7 cellular contexts compared by ENCODE assay signal in genomic region chr9:137070201-137070905, GRCh38. TPM values are rescaled to one million over a fixed set of nuclear protein-coding genes. Genes with fewer than 3 reads are reported as not detected.
DNase-seq lines count a peak whose midpoint lies in the region; ATAC-seq and TF ChIP-seq lines count a peak whose summit lies in the region.

TSS of gene SAPCD2 (minus strand) at chr9:137070557. CDS start at chr9:137070460, 97 bp downstream.

- ATAC-seq in HG03066 (IDR thresholded peaks at IDR 0.05; ENCODE audit: low read depth, unreplicated experiment) = peak; percentile 76

- TF ChIP-seq CTCF in brain (conservative IDR thresholded peaks at IDR 0.05) = no peak

- H3K36me3 ChIP-seq in skeletal muscle tissue (ENCODE audit: control insufficient read depth in 3 of 3, insufficient read depth in 3 of 3, low read length in 3 of 3) = no peaks in the 10 kb centered on the region

- peak; percentile 95 for DNase-seq in NCI-H2171 treated with DMSO at 0.1 percent for 48 hours (lab: John Stamatoyannopoulos, UW)
- peak; percentile 89 for DNase-seq in UCSD-AML1 (lab: John Stamatoyannopoulos, UW; ENCODE audit: unreplicated experiment)

- H3K27me3 Mint-ChIP-seq in brain = peaks cover 15% of the 10 kb centered on the region

- H3K9me3 Mint-ChIP-seq in brain = peaks cover 0 to 6% (median 0%) of the 10 kb centered on the region in 5 experiments

- H3K27me3 ChIP-seq in skeletal muscle tissue (ENCODE audit: control insufficient read depth in 3 of 3, insufficient read depth in 3 of 3, low read length in 3 of 3) = peaks cover 5 to 18% (median 11%) of the 10 kb centered on the region in 3 donors

- peak; percentile 70 for TF ChIP-seq POLR2A in GM18526 (IDR thresholded peaks at IDR 0.05; ENCODE audit: extremely low read depth, insufficient read length)

- peak within 1 kb of the TSS; percentile 44 to 91 (median 74) for H3K27ac Mint-ChIP-seq in brain

- H3K27ac ChIP-seq in skeletal muscle tissue (ENCODE audit: low read depth, low read length) = peak within 1 kb of the TSS; percentile 40

- H3K4me1 ChIP-seq in skeletal muscle tissue (ENCODE audit: control insufficient read depth in 3 of 3, insufficient read depth in 3 of 3, low read length in 3 of 3) = peaks cover 8 to 17% (median 12%) of the 10 kb centered on the region in 3 donors

- H3K4me3 ChIP-seq in iPS-18c (ENCODE audit: insufficient read depth, low read depth, low read length) (peak within 1 kb of the TSS; percentile 63), skeletal muscle tissue (ENCODE audit: low read length in 3 of 3) (peak within 1 kb of the TSS; percentile 14 to 59 (median 49))

- peak within 1 kb of the TSS in 2 of 3 donors; percentile 32 to 60 for H3K9ac ChIP-seq in skeletal muscle tissue (ENCODE audit: low read depth in 1 of 3, low read length in 3 of 3)

- peak within 1 kb of the TSS; percentile 75 to 86 (median 81) for H3K4me3 Mint-ChIP-seq in brain

- no peaks in the 10 kb centered on the region for H3K36me3 Mint-ChIP-seq in brain

- H3K9me3 ChIP-seq in iPS-18c (ENCODE audit: control insufficient read depth, insufficient read depth, low read length) (no peaks in the 10 kb centered on the region), skeletal muscle tissue (ENCODE audit: control insufficient read depth in 3 of 3, low read length in 3 of 3) (no peaks in the 10 kb centered on the region)

- H3K4me1 Mint-ChIP-seq in brain = peaks cover 19% of the 10 kb centered on the region

RNA-seq across cellular contexts. Expression of gene SAPCD2, which starts in this region (rescaled TPM):
- 65.8 TPM for polyA plus RNA-seq in brain (ENCODE audit: insufficient read depth, low read depth, low replicate concordance)
- 1.0 TPM for total RNA-seq in skeletal muscle tissue

Comparison
In these comparisons a context has a peak if more than half of its experiments do, and no peak if none do; other contexts are left out.
1. Peak in every context shown above with its lines: DNase-seq, ATAC-seq, H3K4me3 ChIP-seq and H3K27ac ChIP-seq.